ENCODE assay signal across 8 cellular contexts in the genomic region with DNA sequence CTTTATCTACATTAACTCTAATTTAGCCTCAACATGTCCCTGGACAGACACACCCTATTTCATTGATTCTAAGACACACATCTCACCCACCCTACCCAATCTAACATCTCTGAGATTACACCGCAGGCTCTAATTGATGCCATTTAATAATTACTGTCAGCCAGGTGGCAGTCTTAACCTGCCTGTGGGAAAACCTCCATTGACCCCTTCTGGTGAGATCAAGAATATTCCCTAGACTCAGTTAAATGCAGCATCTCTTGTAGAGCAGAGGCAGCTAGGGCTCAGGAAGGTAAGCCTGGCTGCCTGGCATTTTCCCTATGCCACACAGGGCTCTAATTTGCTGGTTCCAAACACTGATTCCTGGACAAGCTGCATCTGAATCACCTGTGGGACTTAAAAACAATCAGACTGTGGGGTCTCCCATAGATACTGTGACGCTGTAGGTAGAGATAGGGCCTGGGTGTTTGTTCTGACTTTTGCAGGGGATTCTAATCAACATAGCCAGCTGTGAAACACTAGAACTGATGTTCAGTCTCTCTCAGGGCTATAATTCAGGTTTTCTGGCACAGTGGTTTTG.
DNase-seq lines count a peak whose midpoint lies in the region; ATAC-seq, FAIRE-seq and TF ChIP-seq lines count a peak whose summit lies in the region.

No MANE protein-coding gene starts in this region.

- no peak for FAIRE-seq in urothelium cell line (lab: Jason Lieb, UNC)

- DNase-seq in DMS153 (lab: John Stamatoyannopoulos, UW): peak; percentile 60
- peak; percentile 44 for DNase-seq in RKO (ENCODE audit: low spot score)
- DNase-seq in germinal center (ENCODE audit: low spot score): peak; percentile 72
- peak; percentile 58 for DNase-seq in urothelium cell line (ENCODE audit: low spot score)
- no peak for DNase-seq in SKM-1 treated with dmso at 0.1 percent for 144 hours (lab: John Stamatoyannopoulos, UW; ENCODE audit: unreplicated experiment)
- no peak for DNase-seq in activated CD4-positive, CD25-positive, alpha-beta regulatory T cell (lab: John Stamatoyannopoulos, UW)

- peak; percentile 84 for TF ChIP-seq RAD21 in Ishikawa (IDR thresholded peaks at IDR 0.05; ENCODE audit: low read depth)

- no peak for ATAC-seq in HG03571 (IDR thresholded peaks at IDR 0.05; ENCODE audit: unreplicated experiment)

- TF ChIP-seq EP300 in Ishikawa (IDR thresholded peaks at IDR 0.05; ENCODE audit: borderline replicate concordance): no peak

TF ChIP-seq in Ishikawa, 13 proteins besides CTCF, POLR2A, EP300 and RAD21:
- TF ChIP-seq CREB1 (IDR thresholded peaks at IDR 0.05; ENCODE audit: low read depth) (no peak), TEAD4 (IDR thresholded peaks at IDR 0.05) (no peak)
- TF ChIP-seq, protein P1, sequence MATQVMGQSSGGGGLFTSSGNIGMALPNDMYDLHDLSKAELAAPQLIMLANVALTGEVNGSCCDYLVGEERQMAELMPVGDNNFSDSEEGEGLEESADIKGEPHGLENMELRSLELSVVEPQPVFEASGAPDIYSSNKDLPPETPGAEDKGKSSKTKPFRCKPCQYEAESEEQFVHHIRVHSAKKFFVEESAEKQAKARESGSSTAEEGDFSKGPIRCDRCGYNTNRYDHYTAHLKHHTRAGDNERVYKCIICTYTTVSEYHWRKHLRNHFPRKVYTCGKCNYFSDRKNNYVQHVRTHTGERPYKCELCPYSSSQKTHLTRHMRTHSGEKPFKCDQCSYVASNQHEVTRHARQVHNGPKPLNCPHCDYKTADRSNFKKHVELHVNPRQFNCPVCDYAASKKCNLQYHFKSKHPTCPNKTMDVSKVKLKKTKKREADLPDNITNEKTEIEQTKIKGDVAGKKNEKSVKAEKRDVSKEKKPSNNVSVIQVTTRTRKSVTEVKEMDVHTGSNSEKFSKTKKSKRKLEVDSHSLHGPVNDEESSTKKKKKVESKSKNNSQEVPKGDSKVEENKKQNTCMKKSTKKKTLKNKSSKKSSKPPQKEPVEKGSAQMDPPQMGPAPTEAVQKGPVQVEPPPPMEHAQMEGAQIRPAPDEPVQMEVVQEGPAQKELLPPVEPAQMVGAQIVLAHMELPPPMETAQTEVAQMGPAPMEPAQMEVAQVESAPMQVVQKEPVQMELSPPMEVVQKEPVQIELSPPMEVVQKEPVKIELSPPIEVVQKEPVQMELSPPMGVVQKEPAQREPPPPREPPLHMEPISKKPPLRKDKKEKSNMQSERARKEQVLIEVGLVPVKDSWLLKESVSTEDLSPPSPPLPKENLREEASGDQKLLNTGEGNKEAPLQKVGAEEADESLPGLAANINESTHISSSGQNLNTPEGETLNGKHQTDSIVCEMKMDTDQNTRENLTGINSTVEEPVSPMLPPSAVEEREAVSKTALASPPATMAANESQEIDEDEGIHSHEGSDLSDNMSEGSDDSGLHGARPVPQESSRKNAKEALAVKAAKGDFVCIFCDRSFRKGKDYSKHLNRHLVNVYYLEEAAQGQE (IDR thresholded peaks at IDR 0.05; ENCODE audit: low read depth): no peak

Comparison
In these comparisons a context has a peak if more than half of its experiments do, and no peak if none do; other contexts are left out.
1. DNase-seq: peak in DMS153 (single experiment), RKO (single experiment), germinal center (single experiment) and urothelium cell line (single experiment); none in SKM-1 treated with dmso at 0.1 percent for 144 hours (single experiment) and activated CD4-positive, CD25-positive, alpha-beta regulatory T cell (0 of 4).